ENCODE assay signal across 1 cellular context in genomic region chr16:55294129-55294528, GRCh38.
A peak's percentile ranks its signal among the peaks of the same experiment; 100 is the strongest.
TF ChIP-seq lines count a peak whose summit lies in the region.

No MANE protein-coding gene starts in this region.

TF ChIP-seq in H1, 55 proteins besides CTCF, POLR2A, EP300 and RAD21:
- no peak for TF ChIP-seq EZH2 (IDR thresholded peaks at IDR 0.05; ENCODE audit: low read depth, low read length, severe bottlenecking)
- TF ChIP-seq KDM1A (IDR thresholded peaks at IDR 0.05; ENCODE audit: borderline replicate concordance, low read length): peak; percentile 71; the same call in 1 of the 2 replicates
